ENCODE assay signal across 19 cellular contexts in genomic region chr11:102383839-102384238, GRCh38.
"Had no signal": no experiment of that assay in that cellular context is flagged by ENCODE, and none has a peak within 500 bp of the region (broad histone marks: within the 10 kb centered on the region; RNA-seq: fewer than 3 reads in every experiment).

No MANE protein-coding gene starts in this region.

- H3K4me1 ChIP-seq: esophagus squamous epithelium, foreskin keratinocyte had no signal

- H3K27ac ChIP-seq: dorsolateral prefrontal cortex, esophagus squamous epithelium, foreskin keratinocyte, neutrophil, sigmoid colon, SK-N-MC, thoracic aorta had no signal

- H3K27ac Mint-ChIP-seq: activated CD4-positive, alpha-beta T cell treated with anti-CD3 and anti-CD28 coated beads, Interleukin-2, amount 10 ng/mL, durations not matched to agents 24 days and 14 days; activated naive CD4-positive, alpha-beta T cell treated with anti-CD3 and anti-CD28 coated beads, Interleukin-2, amount 10 ng/mL, durations not matched to agents 7 days and 5 days; activated T-helper 2 cell treated with anti-CD3 and anti-CD28 coated beads, Interferon-gamma antibody, Interleukin-2, Interleukin-4, amounts not matched to agents 10 μg/mL and 5 μg/mL and 100 μg/mL, durations not matched to agents 14 hours and 24 hours and 36 hours; stimulated activated naive CD8-positive, alpha-beta T cell treated with anti-CD3 and anti-CD28 coated beads, Interleukin-15, Interleukin-2, amounts not matched to agents 100 ng/mL and 50 ng/mL, for 24 hours; T-helper 1 cell treated with Interleukin-12 subunit alpha and Interleukin-12 subunit beta and Interleukin-4 antibody, amounts not matched to agents 30 μg/mL and 1 μg/mL, for 36 hours; WTC11 had no signal

- ATAC-seq: foreskin keratinocyte had no signal

- DNase-seq: activated CD4-positive, alpha-beta T cell treated with anti-CD3 and anti-CD28 coated beads, Interleukin-2, amount 10 ng/mL, durations not matched to agents 24 days and 14 days; activated naive CD4-positive, alpha-beta T cell treated with anti-CD3 and anti-CD28 coated beads, Interleukin-2, amount 10 ng/mL, durations not matched to agents 7 days and 5 days; activated T-cell treated with anti-CD3 and anti-CD28 coated beads for 4 hours; adrenal gland; dorsolateral prefrontal cortex; esophagus squamous epithelium; foreskin keratinocyte; head of caudate nucleus; sigmoid colon; stimulated activated CD4-positive, alpha-beta T cell treated with anti-CD3 and anti-CD28 coated beads, Interleukin-12 subunit alpha, Interleukin-12 subunit beta, amount 100 ng/mL, for 4 hours; stimulated activated CD4-positive, alpha-beta T cell treated with anti-CD3 and anti-CD28 coated beads, Interleukin-2, amount 100 ng/mL, for 48 hours had no signal

- H3K27me3 Mint-ChIP-seq: activated CD4-positive, alpha-beta T cell treated with anti-CD3 and anti-CD28 coated beads, Interleukin-2, amount 10 ng/mL, durations not matched to agents 24 days and 14 days; activated naive CD4-positive, alpha-beta T cell treated with anti-CD3 and anti-CD28 coated beads, Interleukin-2, amount 10 ng/mL, durations not matched to agents 7 days and 5 days; brain; stimulated activated naive CD8-positive, alpha-beta T cell treated with anti-CD3 and anti-CD28 coated beads, Interleukin-15, Interleukin-2, amounts not matched to agents 100 ng/mL and 50 ng/mL, for 24 hours had no signal

- H3K4me3 ChIP-seq: adrenal gland, dorsolateral prefrontal cortex, esophagus squamous epithelium, sigmoid colon, SK-N-MC, thoracic aorta had no signal

- H3K9me3 ChIP-seq: adrenal gland, esophagus squamous epithelium, neutrophil, sigmoid colon, thoracic aorta had no signal

- H3K4me3 Mint-ChIP-seq: activated CD4-positive, alpha-beta T cell treated with anti-CD3 and anti-CD28 coated beads, Interleukin-2, amount 10 ng/mL, durations not matched to agents 24 days and 14 days; activated naive CD4-positive, alpha-beta T cell treated with anti-CD3 and anti-CD28 coated beads, Interleukin-2, amount 10 ng/mL, durations not matched to agents 7 days and 5 days; brain; stimulated activated naive CD8-positive, alpha-beta T cell treated with anti-CD3 and anti-CD28 coated beads, Interleukin-15, Interleukin-2, amounts not matched to agents 100 ng/mL and 50 ng/mL, for 24 hours; T-helper 1 cell treated with Interleukin-12 subunit alpha and Interleukin-12 subunit beta and Interleukin-4 antibody, amounts not matched to agents 30 μg/mL and 1 μg/mL, for 36 hours; WTC11 had no signal

- H3K27me3 ChIP-seq: adrenal gland, dorsolateral prefrontal cortex, esophagus squamous epithelium, foreskin keratinocyte, neutrophil, sigmoid colon had no signal

- H3K9me3 Mint-ChIP-seq: activated T-helper 2 cell treated with anti-CD3 and anti-CD28 coated beads, Interferon-gamma antibody, Interleukin-2, Interleukin-4, amounts not matched to agents 10 μg/mL and 5 μg/mL and 100 μg/mL, durations not matched to agents 14 hours and 24 hours and 36 hours; T-helper 1 cell treated with Interleukin-12 subunit alpha and Interleukin-12 subunit beta and Interleukin-4 antibody, amounts not matched to agents 30 μg/mL and 1 μg/mL, for 36 hours; WTC11 had no signal
